ENCODE assay signal across 11 cellular contexts in genomic region chr14:96136361-96136760, GRCh38.
DNase-seq lines count a peak whose midpoint lies in the region; ATAC-seq and TF ChIP-seq lines count a peak whose summit lies in the region.
"Had no signal": no experiment of that assay in that cellular context is flagged by ENCODE, and none has a peak within 500 bp of the region (broad histone marks: within the 10 kb centered on the region; RNA-seq: fewer than 3 reads in every experiment).

No MANE protein-coding gene starts in this region.

- no peak overlapping the region for H3K9ac ChIP-seq in adipocyte (ENCODE audit: low read length)

- H3K27ac Mint-ChIP-seq in stimulated activated naive CD8-positive, alpha-beta T cell treated with anti-CD3 and anti-CD28 coated beads, Interleukin-15, amount 100 ng/mL, for 72 hours, result no peak overlapping the region

- H3K36me3 ChIP-seq in HEK293 (ENCODE audit: control insufficient read depth in 2 of 2, insufficient read depth in 1 of 2, low read length in 2 of 2), result no peaks in the 10 kb centered on the region
- no peaks in the 10 kb centered on the region for H3K36me3 ChIP-seq in adipocyte (ENCODE audit: control insufficient read depth, insufficient read depth, low read length, severe bottlenecking)

- H3K4me1 ChIP-seq in HEK293 (ENCODE audit: control insufficient read depth, insufficient read depth, low read length), result no peaks in the 10 kb centered on the region
- no peaks in the 10 kb centered on the region for H3K4me1 ChIP-seq in adipocyte (ENCODE audit: control insufficient read depth, insufficient read depth, low read length)
- H3K4me1 ChIP-seq in foreskin keratinocyte, result no peaks in the 10 kb centered on the region

- H3K4me3 ChIP-seq in HEK293 (ENCODE audit: low read depth, low read length) (no peak overlapping the region), adipocyte (ENCODE audit: low read length) (no peak overlapping the region)

- POLR2A ChIA-PET in HEK293 (lab: Yijun Ruan, JAX), result interaction anchor here (0.6 kb wide), 1 partner anchor 106 kb away, joined by 3 read pairs; no protein-coding TSS in a partner anchor

- H3K27ac ChIP-seq in HEK293 (ENCODE audit: extremely low read depth, low read depth, low read length), result no peak overlapping the region
- H3K27ac ChIP-seq in foreskin keratinocyte, result no peak overlapping the region

- CTCF ChIA-PET in HEK293 (lab: Yijun Ruan, JAX), result no interaction called here

- peaks cover 35% of the 10 kb centered on the region for H3K27me3 Mint-ChIP-seq in stimulated activated naive CD8-positive, alpha-beta T cell treated with anti-CD3 and anti-CD28 coated beads, Interleukin-15, amount 100 ng/mL, for 72 hours

- TF ChIP-seq CTCF in AG09319 (IDR thresholded peaks at IDR 0.05; ENCODE audit: low read depth, low read length), result no peak
- no peak for TF ChIP-seq CTCF in HEK293 (tag by site-specific recombination; IDR thresholded peaks at IDR 0.05)
- no peak for TF ChIP-seq CTCF in foreskin keratinocyte (conservative IDR thresholded peaks at IDR 0.05)

- DNase-seq in AG09319 (ENCODE audit: extremely low read depth, low read depth) (peak; percentile 73), adipocyte (ENCODE audit: low read depth) (peak; percentile 74), foreskin keratinocyte (peak; percentile 48 to 50), activated T-cell treated with anti-CD3 and anti-CD28 coated beads for 4 hours (no peak)
- DNase-seq in stimulated activated naive CD8-positive, alpha-beta T cell treated with anti-CD3 and anti-CD28 coated beads, Interleukin-15, amount 100 ng/mL, for 72 hours, result no peak
- DNase-seq in activated CD4-positive, alpha-beta T cell treated with anti-CD3 and anti-CD28 coated beads for 1 hour, result no peak
- DNase-seq: activated CD4-positive, alpha-beta T cell treated with anti-CD3 and anti-CD28 coated beads, Interleukin-2, amount 50 U/mL, for 1 hour; hypothalamus; NCI-H1092 treated with DMSO at 0.1 percent for 48 hours had no signal

- no peaks in the 10 kb centered on the region for H3K27me3 ChIP-seq in adipocyte (replicated peaks; ENCODE audit: control insufficient read depth, insufficient read depth, low read length)
- no peaks in the 10 kb centered on the region for H3K27me3 ChIP-seq in foreskin keratinocyte

- peak; percentile 69 for ATAC-seq in foreskin keratinocyte
- ATAC-seq in stimulated activated naive CD8-positive, alpha-beta T cell treated with anti-CD3 and anti-CD28 coated beads, Interleukin-15, amount 100 ng/mL, for 72 hours, result no peak
- ATAC-seq in GM19324 (IDR thresholded peaks at IDR 0.05; ENCODE audit: low FRiP score, unreplicated experiment), result no peak

- H3K9me3 Mint-ChIP-seq in stimulated activated naive CD8-positive, alpha-beta T cell treated with anti-CD3 and anti-CD28 coated beads, Interleukin-15, amount 100 ng/mL, for 72 hours, result peaks cover 9 to 13% of the 10 kb centered on the region in 2 donors

- no peaks in the 10 kb centered on the region for H3K4me1 Mint-ChIP-seq in stimulated activated naive CD8-positive, alpha-beta T cell treated with anti-CD3 and anti-CD28 coated beads, Interleukin-15, amount 100 ng/mL, for 72 hours

- H3K4me3 Mint-ChIP-seq in stimulated activated naive CD8-positive, alpha-beta T cell treated with anti-CD3 and anti-CD28 coated beads, Interleukin-15, amount 100 ng/mL, for 72 hours, result no peak overlapping the region

- H3K9me3 ChIP-seq in HEK293 (ENCODE audit: control insufficient read depth, insufficient read depth, low read depth, low read length), result no peaks in the 10 kb centered on the region
- peaks cover 8% of the 10 kb centered on the region for H3K9me3 ChIP-seq in adipocyte (ENCODE audit: control insufficient read depth, low read length)

TF ChIP-seq in HEK293, 187 proteins besides CTCF, POLR2A, EP300 and RAD21:
- TF ChIP-seq PRDM2 (tag by site-specific recombination; IDR thresholded peaks at IDR 0.05; ENCODE audit: borderline replicate concordance) (no peak), ZBTB48 (tag by site-specific recombination; IDR thresholded peaks at IDR 0.05) (peak; percentile 73)

Comparison
In these comparisons a context has a peak if more than half of its experiments do, and no peak if none do; other contexts are left out.
1. DNase-seq: peak in AG09319 (single experiment), adipocyte (single experiment) and foreskin keratinocyte (2 of 2); none in stimulated activated naive CD8-positive, alpha-beta T cell treated with anti-CD3 and anti-CD28 coated beads, Interleukin-15, amount 100 ng/mL, for 72 hours (0 of 2), activated T-cell treated with anti-CD3 and anti-CD28 coated beads for 4 hours (single experiment) and activated CD4-positive, alpha-beta T cell treated with anti-CD3 and anti-CD28 coated beads for 1 hour (single experiment).